Comparison of ENCODE assay signal across 12 cellular contexts in genomic region chr3:172519740-172520139, GRCh38. TPM values are rescaled to one million over a fixed set of nuclear protein-coding genes. Genes with fewer than 3 reads are reported as not detected.
DNase-seq lines count a peak whose midpoint lies in the region; ATAC-seq, FAIRE-seq and TF ChIP-seq lines count a peak whose summit lies in the region.
"Had no signal": no experiment of that assay in that cellular context is flagged by ENCODE, and none has a peak within 500 bp of the region (broad histone marks: within the 10 kb centered on the region; RNA-seq: fewer than 3 reads in every experiment).

No MANE protein-coding gene starts in this region.

- H3K9me3 ChIP-seq in kidney (ENCODE audit: control insufficient read depth in 1 of 2, low read length in 2 of 2) (no peaks in the 10 kb centered on the region), suprapubic skin (no peaks in the 10 kb centered on the region), Caco-2 (no peaks in the 10 kb centered on the region)
- H3K9me3 ChIP-seq: mucosa of descending colon had no signal

- CTCF ChIA-PET in Caco-2 (lab: Charles Lee) = no interaction called here

- no peaks in the 10 kb centered on the region for H3K9me3 Mint-ChIP-seq in activated naive CD4-positive, alpha-beta T cell treated with anti-CD3 and anti-CD28 coated beads, Interleukin-2, amount 50 U/mL, for 24 hours
- H3K9me3 Mint-ChIP-seq in activated T-helper 17 cell treated with anti-CD3 and anti-CD28 coated beads, Interleukin-2, amount 50 U/mL, for 72 hours = no peaks in the 10 kb centered on the region
- H3K9me3 Mint-ChIP-seq in Caco-2 (ENCODE audit: unreplicated experiment) = no peaks in the 10 kb centered on the region

- H3K27me3 Mint-ChIP-seq in activated naive CD4-positive, alpha-beta T cell treated with anti-CD3 and anti-CD28 coated beads, Interleukin-2, amount 50 U/mL, for 24 hours = no peaks in the 10 kb centered on the region
- H3K27me3 Mint-ChIP-seq in activated T-helper 17 cell treated with anti-CD3 and anti-CD28 coated beads, Interleukin-2, amount 50 U/mL, for 72 hours = no peaks in the 10 kb centered on the region
- H3K27me3 Mint-ChIP-seq in Caco-2 (ENCODE audit: insufficient read depth, unreplicated experiment) = no peaks in the 10 kb centered on the region

- no peaks in the 10 kb centered on the region for H3K27me3 ChIP-seq in suprapubic skin
- H3K27me3 ChIP-seq in Caco-2 (replicated peaks; ENCODE audit: control insufficient read depth, insufficient read depth, low read length) = no peaks in the 10 kb centered on the region

- POLR2A ChIA-PET in Caco-2 (lab: Charles Lee) = no interaction called here

- no peak for FAIRE-seq in kidney (lab: Jason Lieb, UNC)
- FAIRE-seq: colon had no signal

- 36% methylated on average over 5 of the region's 5 CpGs for WGBS in suprapubic skin

- no peak for TF ChIP-seq EP300 in suprapubic skin (IDR thresholded peaks at IDR 0.05)

- intact Hi-C loops in kidney (cut with DNase I) (no loop called here), Caco-2 (cut with micrococcal nuclease; ENCODE audit: unreplicated experiment) (no loop called here)

- H3K27ac ChIP-seq in kidney (ENCODE audit: low read depth in 2 of 2, low read length in 2 of 2) = peak overlapping the region; percentile 2 to 33
- peak overlapping the region; percentile 87 for H3K27ac ChIP-seq in suprapubic skin

- H3K9ac ChIP-seq in kidney (ENCODE audit: low read length in 2 of 2) = peak overlapping the region in 1 of 2 donors; percentile 17

- no peak for TF ChIP-seq POLR2A in suprapubic skin (IDR thresholded peaks at IDR 0.05)

- peak overlapping the region; percentile 91 for H3K4me3 Mint-ChIP-seq in activated naive CD4-positive, alpha-beta T cell treated with anti-CD3 and anti-CD28 coated beads, Interleukin-2, amount 50 U/mL, for 24 hours
- peak overlapping the region; percentile 91 for H3K4me3 Mint-ChIP-seq in activated T-helper 17 cell treated with anti-CD3 and anti-CD28 coated beads, Interleukin-2, amount 50 U/mL, for 72 hours
- no peak overlapping the region for H3K4me3 Mint-ChIP-seq in Caco-2 (ENCODE audit: unreplicated experiment)

- H3K36me3 ChIP-seq in kidney (ENCODE audit: control insufficient read depth in 1 of 2, insufficient read depth in 2 of 2, low read length in 2 of 2) (peaks cover 0 to 15% of the 10 kb centered on the region in 2 donors), suprapubic skin (no peaks in the 10 kb centered on the region), Caco-2 (ENCODE audit: control insufficient read depth, insufficient read depth, low read length) (no peaks in the 10 kb centered on the region)

- no peak for TF ChIP-seq CTCF in kidney (IDR thresholded peaks at IDR 0.05; ENCODE audit: borderline replicate concordance, extremely low read depth, insufficient read depth)
- TF ChIP-seq CTCF in suprapubic skin (IDR thresholded peaks at IDR 0.05) = no peak
- TF ChIP-seq CTCF in Caco-2 (IDR thresholded peaks at IDR 0.05; ENCODE audit: insufficient read depth in 1 of 2, low read depth in 1 of 2, low read length in 1 of 2, severe bottlenecking in 1 of 2, unreplicated experiment in 1 of 2) = no peak

- no peak for DNase-seq in activated naive CD4-positive, alpha-beta T cell treated with anti-CD3 and anti-CD28 coated beads, Interleukin-2, amount 50 U/mL, for 16 hours
- DNase-seq in kidney (no peak), suprapubic skin (ENCODE audit: low spot score in 2 of 2) (no peak), NCI-H2107 (lab: John Stamatoyannopoulos, UW) (no peak), NCI-H1092 (lab: John Stamatoyannopoulos, UW) (no peak), Caco-2 (no peak)
- DNase-seq: NCI-H1694 treated with DMSO at 0.1 percent for 48 hours had no signal

- H3K4me1 ChIP-seq in kidney (ENCODE audit: control insufficient read depth in 1 of 2, insufficient read depth in 1 of 2, low read depth in 1 of 2, low read length in 2 of 2) = peaks cover 10 to 32% of the 10 kb centered on the region in 2 donors
- H3K4me1 ChIP-seq in suprapubic skin = peaks cover 77% of the 10 kb centered on the region
- H3K4me1 ChIP-seq in Caco-2 = peaks cover 3% of the 10 kb centered on the region

- no TSS peak for BruUV-seq in Caco-2 (replicated peaks; lab: Mats Ljungman, UMichigan)

- H3K4me1 Mint-ChIP-seq in activated naive CD4-positive, alpha-beta T cell treated with anti-CD3 and anti-CD28 coated beads, Interleukin-2, amount 50 U/mL, for 24 hours = peaks cover 87% of the 10 kb centered on the region
- H3K4me1 Mint-ChIP-seq in activated T-helper 17 cell treated with anti-CD3 and anti-CD28 coated beads, Interleukin-2, amount 50 U/mL, for 72 hours = peaks cover 54% of the 10 kb centered on the region
- H3K4me1 Mint-ChIP-seq in Caco-2 (ENCODE audit: low read depth, unreplicated experiment) = peaks cover under 1% of the 10 kb centered on the region

- peaks cover 1% of the 10 kb centered on the region for H3K36me3 Mint-ChIP-seq in activated naive CD4-positive, alpha-beta T cell treated with anti-CD3 and anti-CD28 coated beads, Interleukin-2, amount 50 U/mL, for 24 hours
- H3K36me3 Mint-ChIP-seq in activated T-helper 17 cell treated with anti-CD3 and anti-CD28 coated beads, Interleukin-2, amount 50 U/mL, for 72 hours (ENCODE audit: low read depth) = peaks cover 61% of the 10 kb centered on the region
- H3K36me3 Mint-ChIP-seq in Caco-2 (ENCODE audit: insufficient read depth, unreplicated experiment) = no peaks in the 10 kb centered on the region

- H3K27ac Mint-ChIP-seq in activated naive CD4-positive, alpha-beta T cell treated with anti-CD3 and anti-CD28 coated beads, Interleukin-2, amount 50 U/mL, for 24 hours = peak overlapping the region; percentile 85
- peak overlapping the region; percentile 79 for H3K27ac Mint-ChIP-seq in activated T-helper 17 cell treated with anti-CD3 and anti-CD28 coated beads, Interleukin-2, amount 50 U/mL, for 72 hours
- no peak overlapping the region for H3K27ac Mint-ChIP-seq in Caco-2 (ENCODE audit: unreplicated experiment)

- H3K4me3 ChIP-seq in kidney (ENCODE audit: low read length in 2 of 2) (peak overlapping the region; percentile 82 to 98), suprapubic skin (peak overlapping the region; percentile 51), Caco-2 (ENCODE audit: low read depth, low read length) (no peak overlapping the region)
- H3K4me3 ChIP-seq: mucosa of descending colon had no signal

- ATAC-seq in activated T-helper 17 cell treated with anti-CD3 and anti-CD28 coated beads, Interleukin-2, amount 50 U/mL, for 72 hours (replicated peaks) = no peak
- ATAC-seq: mucosa of descending colon had no signal

RNA-seq across cellular contexts. Expression of gene TNFSF10, which starts 3.5 kb away (rescaled TPM):
- 10 to 100 TPM; 33.6 to 36.1 TPM for total RNA-seq in activated T-helper 17 cell treated with anti-CD3 and anti-CD28 coated beads, Interleukin-2, amount 50 U/mL, for 72 hours
- total RNA-seq in kidney = 277 TPM
- 75.4 TPM for polyA plus RNA-seq in kidney (ENCODE audit: insufficient read depth, low read depth, low replicate concordance)
- total RNA-seq in suprapubic skin = 10 to 100 TPM; 56.7 to 88.7 (median 66.3) TPM
- total RNA-seq in Caco-2 (2022) = not detected in 2 replicates
- total RNA-seq: G401 had no signal

Comparison
In these comparisons a context has a peak if more than half of its experiments do, and no peak if none do; other contexts are left out.
1. RNA of gene TNFSF10, which starts 3.5 kb away (total RNA-seq): 277 TPM in kidney (single experiment), 56.7 to 88.7 TPM in suprapubic skin and 33.6 to 36.1 TPM in activated T-helper 17 cell treated with anti-CD3 and anti-CD28 coated beads, Interleukin-2, amount 50 U/mL, for 72 hours; not detected in Caco-2; every median in the first group is over 10 times any median in the second.